8 cellular contexts compared by ENCODE assay signal in genomic region chr19:38004100-38004504, GRCh38.
DNase-seq lines count a peak whose midpoint lies in the region; ATAC-seq and TF ChIP-seq lines count a peak whose summit lies in the region.

No MANE protein-coding gene starts in this region.

- no peaks in the 10 kb centered on the region for H3K9me3 ChIP-seq in mucosa of rectum (ENCODE audit: control insufficient read depth in 2 of 2, low read length in 2 of 2)

- H3K27ac ChIP-seq in ACC112 (ENCODE audit: low read depth, low read length): peak overlapping the region; percentile 100
- H3K27ac ChIP-seq in mucosa of rectum (ENCODE audit: low read depth in 2 of 2, low read length in 2 of 2): peak overlapping the region; percentile 46 to 70

- H3K4me3 ChIP-seq in ACC112 (ENCODE audit: low read depth, low read length) (peak overlapping the region; percentile 69), cardiac fibroblast (replicated peaks in 1 of 2; ENCODE audit: low read depth in 2 of 2, low read length in 2 of 2) (peak overlapping the region; percentile 44 to 46), mucosa of rectum (ENCODE audit: low read length in 2 of 2) (peak overlapping the region; percentile 60 to 74)

- POLR2A ChIA-PET in HEK293T (lab: Yijun Ruan, JAX): interaction anchor here (0.6 to 3.7 kb wide), 23 partner anchors 11 to 370 kb away, joined by 3 to 39 read pairs (median 3); partner anchors contain the start of genes PSMD8, SIPA1L3, WDR87 and ZNF573

- peaks cover 4% of the 10 kb centered on the region for H3K79me2 ChIP-seq in ACC112 (ENCODE audit: control insufficient read depth, insufficient read depth, low read length, unreplicated experiment)

- DNase-seq in cardiac fibroblast (ENCODE audit: low read depth in 2 of 2) (peak in 1 of 2 donors; percentile 39), pons (ENCODE audit: low spot score) (no peak), erythroblast (lab: John Stamatoyannopoulos, UW) (no peak), HEK293T (ENCODE audit: extremely low spot score) (no peak), NCI-H748 (lab: John Stamatoyannopoulos, UW; ENCODE audit: unreplicated experiment) (no peak)

- no peak overlapping the region for H2AFZ ChIP-seq in ACC112 (ENCODE audit: low read length, unreplicated experiment)

- CTCF ChIA-PET in HEK293T (lab: Yijun Ruan, JAX): interaction anchor here (0.6 to 1.6 kb wide), 4 partner anchors 14 to 52 kb away, joined by 3 to 6 read pairs (median 3); no protein-coding TSS in a partner anchor

- H3K36me3 ChIP-seq in ACC112 (ENCODE audit: insufficient read depth, low read length) (no peaks in the 10 kb centered on the region), mucosa of rectum (ENCODE audit: control insufficient read depth in 2 of 2, insufficient read depth in 2 of 2, low read length in 2 of 2) (peaks cover 3% of the 10 kb centered on the region in 2 donors)

- no peak for TF ChIP-seq CTCF in cardiac fibroblast (IDR thresholded peaks at IDR 0.05; ENCODE audit: low read depth, low read length)

- H3K27me3 ChIP-seq in ACC112 (ENCODE audit: insufficient read depth, low read length) (no peaks in the 10 kb centered on the region), mucosa of rectum (ENCODE audit: control insufficient read depth in 2 of 2, insufficient read depth in 2 of 2, low read length in 2 of 2) (no peaks in the 10 kb centered on the region)

- H3K4me1 ChIP-seq in ACC112 (ENCODE audit: control insufficient read depth, insufficient read depth, low read length, unreplicated experiment) (peaks cover 42% of the 10 kb centered on the region), mucosa of rectum (ENCODE audit: control insufficient read depth in 2 of 2, insufficient read depth in 2 of 2, low read length in 2 of 2) (peaks cover 0 to 10% of the 10 kb centered on the region in 2 donors)

- peak; percentile 12 for ATAC-seq in HG03139 (IDR thresholded peaks at IDR 0.05; ENCODE audit: unreplicated experiment)

- no peak overlapping the region for H3K9ac ChIP-seq in mucosa of rectum (ENCODE audit: low read depth in 1 of 2, low read length in 2 of 2)

- no peak for TF ChIP-seq POLR2A in erythroblast (IDR thresholded peaks at IDR 0.05; ENCODE audit: low read length)

TF ChIP-seq in HEK293T, 16 proteins besides CTCF, POLR2A, EP300 and RAD21:
- no peak for TF ChIP-seq LEF1 (IDR thresholded peaks at IDR 0.05; ENCODE audit: borderline replicate concordance)
TF ChIP-seq in HEK293T: peak in this region for 0.
